In genomic region chr4:3046149-3046548, GRCh38 we compare ENCODE assay signal across 17 cellular contexts. TPM values are rescaled to one million over a fixed set of nuclear protein-coding genes. Genes with fewer than 3 reads are reported as not detected.
A peak's percentile ranks its signal among the peaks of the same experiment; 100 is the strongest.
DNase-seq lines count a peak whose midpoint lies in the region; ATAC-seq, FAIRE-seq and TF ChIP-seq lines count a peak whose summit lies in the region.
"Had no signal": no experiment of that assay in that cellular context is flagged by ENCODE, and none has a peak within 500 bp of the region (broad histone marks: within the 10 kb centered on the region; RNA-seq: fewer than 3 reads in every experiment).

No MANE protein-coding gene starts in this region.

- H3K36me3 Mint-ChIP-seq in T-helper 1 cell treated with Interleukin-12 subunit alpha and Interleukin-12 subunit beta and Interleukin-4 antibody, amounts not matched to agents 30 μg/mL and 1 μg/mL, for 36 hours (ENCODE audit: low read depth) = peaks cover 7% of the 10 kb centered on the region
- no peaks in the 10 kb centered on the region for H3K36me3 Mint-ChIP-seq in natural killer cell
- H3K36me3 Mint-ChIP-seq: neural progenitor cell had no signal

- ATAC-seq in natural killer cell (no peak), GM21717 (IDR thresholded peaks at IDR 0.05; ENCODE audit: unreplicated experiment) (no peak), GM18498 (IDR thresholded peaks at IDR 0.05; ENCODE audit: unreplicated experiment) (no peak)

- no peak for DNase-seq in T-helper 1 cell
- no peak for DNase-seq in GM19239 (ENCODE audit: insufficient read length, low spot score)
- peak; percentile 91 for DNase-seq in OCI-LY7 (ENCODE audit: low spot score)
- no peak for DNase-seq in natural killer cell
- DNase-seq in NCI-H1048 (lab: John Stamatoyannopoulos, UW) = no peak
- DNase-seq: SHP77 treated with DMSO at 0.1 percent for 48 hours had no signal

- POLR2A ChIA-PET in OCI-LY7 (lab: Charles Lee) = interaction anchor here (0.6 to 1.6 kb wide), 3 partner anchors 8 to 30 kb away, joined by 3 to 4 read pairs (median 4); no protein-coding TSS in a partner anchor

- H3K9me3 Mint-ChIP-seq in T-helper 1 cell treated with Interleukin-12 subunit alpha and Interleukin-12 subunit beta and Interleukin-4 antibody, amounts not matched to agents 30 μg/mL and 1 μg/mL, for 36 hours = peaks cover 5% of the 10 kb centered on the region
- no peaks in the 10 kb centered on the region for H3K9me3 Mint-ChIP-seq in natural killer cell
- H3K9me3 Mint-ChIP-seq: neural progenitor cell had no signal

- no peaks in the 10 kb centered on the region for H3K9me3 ChIP-seq in OCI-LY7 (ENCODE audit: low read length)

- peaks cover 56% of the 10 kb centered on the region for H3K4me1 ChIP-seq in OCI-LY7 (ENCODE audit: insufficient read depth, low read length, poor library complexity, severe bottlenecking)
- H3K4me1 ChIP-seq: neural progenitor cell had no signal

- no peaks in the 10 kb centered on the region for H3K36me3 ChIP-seq in OCI-LY7 (ENCODE audit: insufficient read depth, low read length)
- H3K36me3 ChIP-seq: neural progenitor cell had no signal

- no peaks in the 10 kb centered on the region for H3K9me2 ChIP-seq in OCI-LY7 (ENCODE audit: insufficient read depth, low read length)

- TF ChIP-seq CTCF in OCI-LY7 (conservative IDR thresholded peaks at IDR 0.05; ENCODE audit: low read length) = no peak
- no peak for TF ChIP-seq CTCF in natural killer cell (IDR thresholded peaks at IDR 0.05)

- peak overlapping the region; percentile 36 for H3K27ac Mint-ChIP-seq in T-helper 1 cell treated with Interleukin-12 subunit alpha and Interleukin-12 subunit beta and Interleukin-4 antibody, amounts not matched to agents 30 μg/mL and 1 μg/mL, for 36 hours
- peak overlapping the region; percentile 91 to 97 for H3K27ac Mint-ChIP-seq in natural killer cell
- H3K27ac Mint-ChIP-seq: neural progenitor cell had no signal

- H3K27me3 Mint-ChIP-seq in T-helper 1 cell treated with Interleukin-12 subunit alpha and Interleukin-12 subunit beta and Interleukin-4 antibody, amounts not matched to agents 30 μg/mL and 1 μg/mL, for 36 hours (ENCODE audit: low read depth) = peaks cover 24% of the 10 kb centered on the region
- H3K27me3 Mint-ChIP-seq in natural killer cell (ENCODE audit: low read depth in 2 of 2) = no peaks in the 10 kb centered on the region

- FAIRE-seq in GM19239 (lab: Jason Lieb, UNC) = peak; percentile 82
- FAIRE-seq: bronchial epithelial cell, D721Med had no signal

- intact Hi-C loops in OCI-LY7 (cut with micrococcal nuclease; ENCODE audit: unreplicated experiment) (loop anchor here (2.0 to 5.0 kb wide), 2 partner anchors 91 to 397 kb away; no protein-coding TSS in a partner anchor), natural killer cell (cut with micrococcal nuclease) (loop anchor here (5.0 kb wide), 2 partner anchors 84 to 156 kb away; partner anchors contain the start of genes GRK4 and NOP14)

- peak overlapping the region; percentile 36 for H3K4me2 ChIP-seq in OCI-LY7 (ENCODE audit: low read length)
- H3K4me2 ChIP-seq: neural progenitor cell had no signal

- no peak overlapping the region for H3K4me3 Mint-ChIP-seq in T-helper 1 cell treated with Interleukin-12 subunit alpha and Interleukin-12 subunit beta and Interleukin-4 antibody, amounts not matched to agents 30 μg/mL and 1 μg/mL, for 36 hours
- H3K4me3 Mint-ChIP-seq in natural killer cell = peak overlapping the region; percentile 82
- H3K4me3 Mint-ChIP-seq: neural progenitor cell had no signal

- no peaks in the 10 kb centered on the region for H4K20me1 ChIP-seq in OCI-LY7 (ENCODE audit: insufficient read depth, low read length)

- H3K4me1 Mint-ChIP-seq in T-helper 1 cell treated with Interleukin-12 subunit alpha and Interleukin-12 subunit beta and Interleukin-4 antibody, amounts not matched to agents 30 μg/mL and 1 μg/mL, for 36 hours (ENCODE audit: low read depth) = peaks cover 41% of the 10 kb centered on the region
- peaks cover 53 to 57% of the 10 kb centered on the region in 2 donors for H3K4me1 Mint-ChIP-seq in natural killer cell
- H3K4me1 Mint-ChIP-seq: neural progenitor cell had no signal

- peak overlapping the region; percentile 80 for H3K27ac ChIP-seq in OCI-LY7 (ENCODE audit: low read depth, low read length, poor library complexity, severe bottlenecking)
- H3K27ac ChIP-seq: neural progenitor cell had no signal

- no peak overlapping the region for H3K4me3 ChIP-seq in OCI-LY7 (ENCODE audit: low read depth, low read length, poor library complexity, severe bottlenecking)
- H3K4me3 ChIP-seq: lung, neural progenitor cell had no signal

- no TSS peak for BruUV-seq in OCI-LY7 (replicated peaks; lab: Mats Ljungman, UMichigan)

- H2AFZ ChIP-seq in OCI-LY7 (ENCODE audit: low read length) = peak overlapping the region; percentile 66; the same call in 1 of the 2 replicates
- H2AFZ ChIP-seq: neural progenitor cell had no signal

- no peaks in the 10 kb centered on the region for H3K79me2 ChIP-seq in OCI-LY7 (ENCODE audit: insufficient read depth, low read depth, low read length)

- CTCF ChIA-PET in OCI-LY7 (lab: Charles Lee; ENCODE audit: unreplicated experiment) = no interaction called here

RNA-seq across cellular contexts. Expression of gene HTT-AS, which starts 28.2 kb away (rescaled TPM):
- total RNA-seq in OCI-LY7 (2014; rRNA removed; shearing (Covaris generic)) = not detected in 2 replicates
- not detected in 2 replicates for total RNA-seq in OCI-LY7 (2022)
- not detected for total RNA-seq in natural killer cell
- total RNA-seq: A673; activated CD8-positive, alpha-beta memory T cell treated with anti-CD3 and anti-CD28 coated beads for 36 hours; bronchial epithelial cell; HT-29; lung; NCI-H460 had no signal

RNA-seq across cellular contexts. Expression of gene HTT, which starts 28.3 kb away (rescaled TPM):
- total RNA-seq in OCI-LY7 (2014; rRNA removed; shearing (Covaris generic)) = 36.4 and 41.2 TPM in 2 replicates
- total RNA-seq in OCI-LY7 (2022) (91.3 and 108 TPM in 2 replicates), natural killer cell (100 to 1,000 TPM; 132 to 175 (median 165) TPM)
